Comparison of ENCODE assay signal across 8 cellular contexts in the genomic region with DNA sequence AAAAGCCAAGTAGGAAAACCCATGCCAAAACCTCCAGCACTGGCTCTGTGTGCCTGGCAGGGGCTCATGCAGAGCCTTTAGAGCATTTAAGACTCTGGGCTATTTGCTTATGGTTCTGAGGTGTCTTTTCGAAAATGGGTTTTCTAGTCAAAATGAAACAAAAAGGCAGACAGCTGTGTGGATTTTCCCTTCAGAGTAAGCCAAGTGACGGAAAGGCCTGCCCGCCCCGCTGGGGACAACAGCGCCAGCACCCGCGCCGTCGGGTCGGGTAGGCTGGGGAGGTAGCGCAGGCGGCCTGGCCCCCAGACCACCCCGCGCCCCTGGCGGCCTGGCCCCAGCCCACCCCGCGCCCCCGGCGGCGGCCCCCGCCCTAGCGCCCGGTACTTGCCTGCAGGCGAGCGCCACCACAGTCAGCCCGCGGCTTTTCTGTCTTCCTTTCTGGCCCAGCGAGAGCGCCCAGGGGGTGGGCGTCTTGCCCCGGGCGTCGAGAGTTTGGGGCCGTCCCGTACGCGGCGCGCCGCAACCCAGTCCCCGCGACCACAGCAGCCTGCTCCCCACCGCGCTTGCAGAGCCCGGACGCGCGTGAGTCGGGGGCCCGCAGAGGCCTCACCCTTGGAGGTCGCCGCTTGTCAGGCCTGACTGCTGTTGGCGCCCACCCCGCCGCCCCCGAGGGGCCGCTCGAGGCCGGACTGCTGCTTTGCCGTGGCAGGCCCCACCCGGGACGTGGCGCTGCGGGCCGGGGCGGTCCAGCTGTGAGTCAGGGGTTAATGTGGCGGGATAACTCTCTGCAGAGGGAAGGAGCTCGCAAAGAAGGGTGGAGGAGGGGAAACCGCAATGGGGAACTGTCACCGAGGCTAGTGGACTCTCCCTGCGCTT. TPM values are rescaled to one million over a fixed set of nuclear protein-coding genes. Genes with fewer than 3 reads are reported as not detected.
DNase-seq lines count a peak whose midpoint lies in the region; ATAC-seq and TF ChIP-seq lines count a peak whose summit lies in the region.

A gene with protein sequence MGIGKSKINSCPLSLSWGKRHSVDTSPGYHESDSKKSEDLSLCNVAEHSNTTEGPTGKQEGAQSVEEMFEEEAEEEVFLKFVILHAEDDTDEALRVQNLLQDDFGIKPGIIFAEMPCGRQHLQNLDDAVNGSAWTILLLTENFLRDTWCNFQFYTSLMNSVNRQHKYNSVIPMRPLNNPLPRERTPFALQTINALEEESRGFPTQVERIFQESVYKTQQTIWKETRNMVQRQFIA (minus strand): TSS at position 771 of the 876 bp plus-strand sequence. CDS start 21,223 bp downstream, outside the sequence.

- BruUV-seq in Caco-2 (replicated peaks; lab: Mats Ljungman, UMichigan) = no TSS peak

- H3K4me3 Mint-ChIP-seq in Caco-2 (ENCODE audit: unreplicated experiment) = peak within 1 kb of the TSS; percentile 35

- H3K27ac Mint-ChIP-seq in Caco-2 (ENCODE audit: unreplicated experiment) = no peak within 1 kb of the TSS

- H3K27me3 Mint-ChIP-seq in Caco-2 (ENCODE audit: insufficient read depth, unreplicated experiment) = no peaks in the 10 kb centered on the region

- H3K9me3 ChIP-seq in Caco-2 (no peaks in the 10 kb centered on the region), breast epithelium (no peaks in the 10 kb centered on the region)

- DNase-seq in Caco-2 (peak; percentile 37 to 46), UCSD-AML1 (lab: John Stamatoyannopoulos, UW; ENCODE audit: unreplicated experiment) (peak; percentile 47), breast epithelium (ENCODE audit: low spot score in 2 of 2) (peak; percentile 29 to 52), islet precursor cell (peak; percentile 74), KG1 (lab: John Stamatoyannopoulos, UW) (no peak)
- peak; percentile 32 to 56 (median 36) for DNase-seq in stimulated activated CD4-positive, alpha-beta T cell treated with anti-CD3 and anti-CD28 coated beads, Interleukin-12 subunit alpha, Interleukin-12 subunit beta, amount 100 ng/mL, for 48 hours (ENCODE audit: low read depth in 2 of 3, low spot score in 1 of 3)

- CTCF ChIA-PET in Caco-2 (lab: Charles Lee) = interaction anchor here (0.5 kb wide), 1 partner anchor 466 kb away, joined by 3 read pairs; no protein-coding TSS in a partner anchor

- intact Hi-C loops in Caco-2 (cut with micrococcal nuclease; ENCODE audit: unreplicated experiment) = no loop called here
- intact Hi-C loops in breast epithelium (cut with DNase I; ENCODE audit: low total_unique reads) = no loop called here

- no peak for TF ChIP-seq CTCF in Caco-2 (IDR thresholded peaks at IDR 0.05; ENCODE audit: insufficient read depth in 1 of 2, low read depth in 1 of 2, low read length in 1 of 2, severe bottlenecking in 1 of 2, unreplicated experiment in 1 of 2)
- peak in 1 of 3 donors; percentile 7 for TF ChIP-seq CTCF in breast epithelium (IDR thresholded peaks at IDR 0.05)

- H3K36me3 ChIP-seq in Caco-2 (ENCODE audit: control insufficient read depth, insufficient read depth, low read length) (no peaks in the 10 kb centered on the region), breast epithelium (no peaks in the 10 kb centered on the region)

- peaks cover 21% of the 10 kb centered on the region for H3K36me3 Mint-ChIP-seq in Caco-2 (ENCODE audit: insufficient read depth, unreplicated experiment)

- peaks cover 13% of the 10 kb centered on the region for H3K4me1 Mint-ChIP-seq in Caco-2 (ENCODE audit: low read depth, unreplicated experiment)

- H3K27me3 ChIP-seq in Caco-2 (replicated peaks; ENCODE audit: control insufficient read depth, insufficient read depth, low read length) (no peaks in the 10 kb centered on the region), breast epithelium (no peaks in the 10 kb centered on the region)

- H3K4me3 ChIP-seq in Caco-2 (ENCODE audit: low read depth, low read length) (peak within 1 kb of the TSS; percentile 46), breast epithelium (peak within 1 kb of the TSS; percentile 86 to 92 (median 91))

- POLR2A ChIA-PET in Caco-2 (lab: Charles Lee) = no interaction called here

- no peaks in the 10 kb centered on the region for H3K9me3 Mint-ChIP-seq in Caco-2 (ENCODE audit: unreplicated experiment)

- H3K4me1 ChIP-seq in Caco-2 (no peaks in the 10 kb centered on the region), breast epithelium (no peaks in the 10 kb centered on the region)

- peak; percentile 73 for ATAC-seq in GM19455 (IDR thresholded peaks at IDR 0.05; ENCODE audit: unreplicated experiment)
- ATAC-seq in HG03558 (IDR thresholded peaks at IDR 0.05; ENCODE audit: extremely low read depth, unreplicated experiment) = peak; percentile 76

- peak within 1 kb of the TSS; percentile 86 to 93 for H3K27ac ChIP-seq in breast epithelium

- TF ChIP-seq POLR2A in breast epithelium (IDR thresholded peaks at IDR 0.05) = no peak

RNA-seq across cellular contexts. Expression of the gene that starts here (rescaled TPM):
- total RNA-seq in Caco-2 (2022) (0.91 TPM in 2 replicates), breast epithelium (1 to 10 TPM in 2 of 3 donors, under 1 TPM in 1; 0.98 to 1.6 (median 1.5) TPM)

Comparison
In these comparisons a context has a peak if more than half of its experiments do, and no peak if none do; other contexts are left out.
1. Peak in DNase-seq and H3K4me3 ChIP-seq in Caco-2; RNA of the gene not detected or under 1 TPM.